Comparison of ENCODE assay signal across 29 cellular contexts in the genomic region with DNA sequence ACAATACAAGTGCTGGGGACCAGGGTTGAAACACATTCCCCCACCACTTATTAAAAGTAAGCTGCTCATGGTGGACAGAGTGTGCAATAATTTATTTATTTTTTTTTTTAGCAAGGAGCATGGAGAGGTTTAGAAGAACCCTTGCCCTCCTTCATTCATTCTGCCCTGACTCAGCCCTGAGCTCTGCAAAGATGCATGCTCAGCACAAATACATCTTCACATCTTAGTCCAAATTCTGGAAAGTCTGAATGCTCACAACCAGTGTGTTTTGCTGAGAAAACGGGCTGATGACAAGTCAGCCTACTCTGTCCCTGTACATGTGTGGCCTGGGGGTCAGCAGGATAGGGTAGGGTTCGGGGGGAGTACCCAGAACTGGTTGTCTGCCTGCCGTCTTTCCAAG.
"Had no signal": no experiment of that assay in that cellular context is flagged by ENCODE, and none has a peak within 500 bp of the region (broad histone marks: within the 10 kb centered on the region; RNA-seq: fewer than 3 reads in every experiment).

No MANE protein-coding gene starts in this region.

- ATAC-seq: left colon; left lung; lower lobe of right lung; naive thymus-derived CD8-positive, alpha-beta T cell; pancreas; right cardiac atrium; sciatic nerve; stimulated activated memory B cell treated with anti-CD40 and anti-IgM and Interleukin-4, amounts not matched to agents 10 μg/mL and 1 μg/mL and 100 μg/mL, for 72 hours; stimulated activated naive CD8-positive, alpha-beta T cell treated with anti-CD3 and anti-CD28 coated beads, Interleukin-15, amount 100 ng/mL, for 72 hours had no signal

- H3K36me3 ChIP-seq: left lung, lower lobe of right lung, pancreas, prostate gland, tibial nerve, uterus had no signal

- H3K27me3 Mint-ChIP-seq: naive thymus-derived CD8-positive, alpha-beta T cell; stimulated activated memory B cell treated with anti-CD40 and anti-IgM and Interleukin-4, amounts not matched to agents 10 μg/mL and 1 μg/mL and 100 μg/mL, for 72 hours; stimulated activated naive CD8-positive, alpha-beta T cell treated with anti-CD3 and anti-CD28 coated beads, Interleukin-15, amount 100 ng/mL, for 72 hours had no signal

- H3K4me3 ChIP-seq: left lung, lower lobe of right lung, pancreas, prostate gland, spleen, tibial nerve, uterus had no signal

- DNase-seq: kidney; left colon; left lung; lower lobe of right lung; mammary epithelial cell; mesenchymal stem cell; naive thymus-derived CD8-positive, alpha-beta T cell; nucleus accumbens; pancreas; posterior cingulate gyrus; retina; right cardiac atrium; small intestine; stimulated activated CD4-positive, alpha-beta T cell treated with anti-CD3 and anti-CD28 coated beads, Interleukin-1b, Interleukin-23, amount 100 ng/mL, for 48 hours; stimulated activated CD4-positive, alpha-beta T cell treated with anti-CD3 and anti-CD28 coated beads, Interleukin-2, amount 100 ng/mL, for 48 hours; stimulated activated CD4-positive, alpha-beta T cell treated with anti-CD3 and anti-CD28 coated beads, Interleukin-4, amount 100 ng/mL, for 4 hours; stimulated activated CD8-positive, alpha-beta memory T cell treated with anti-CD3 and anti-CD28 coated beads, Interleukin-4, amount 100 ng/mL, for 48 hours; stimulated activated naive CD4-positive, alpha-beta T cell treated with Interleukin-2 at 50 U/mL for 16 hours; stimulated activated naive CD8-positive, alpha-beta T cell treated with anti-CD3 and anti-CD28 coated beads, Interleukin-15, amount 100 ng/mL, for 72 hours; substantia nigra; uterus had no signal

- H3K27ac Mint-ChIP-seq: nephron; stimulated activated memory B cell treated with anti-CD40 and anti-IgM and Interleukin-4, amounts not matched to agents 10 μg/mL and 1 μg/mL and 100 μg/mL, for 72 hours; stimulated activated naive CD8-positive, alpha-beta T cell treated with anti-CD3 and anti-CD28 coated beads, Interleukin-15, amount 100 ng/mL, for 72 hours; type B pancreatic cell had no signal

- H3K36me3 Mint-ChIP-seq: type B pancreatic cell had no signal

- H3K27ac ChIP-seq: left lung, lower lobe of right lung, pancreas, prostate gland, spleen, tibial nerve, uterus had no signal

- H3K4me1 ChIP-seq: left lung, lower lobe of right lung, pancreas, prostate gland, spleen, tibial nerve, uterus had no signal

- H3K9me3 Mint-ChIP-seq: naive thymus-derived CD8-positive, alpha-beta T cell; nephron; neural crest cell; stimulated activated memory B cell treated with anti-CD40 and anti-IgM and Interleukin-4, amounts not matched to agents 10 μg/mL and 1 μg/mL and 100 μg/mL, for 72 hours; stimulated activated naive CD8-positive, alpha-beta T cell treated with anti-CD3 and anti-CD28 coated beads, Interleukin-15, amount 100 ng/mL, for 72 hours; type B pancreatic cell had no signal

- FAIRE-seq: kidney, pancreas, small intestine had no signal

- H3K27me3 ChIP-seq: pancreas, spleen, tibial nerve, uterus had no signal

- H3K9me3 ChIP-seq: left lung, lower lobe of right lung, pancreas, prostate gland, spleen, tibial nerve, uterus had no signal

- H3K4me3 Mint-ChIP-seq: naive thymus-derived CD8-positive, alpha-beta T cell; nephron; neural crest cell; stimulated activated memory B cell treated with anti-CD40 and anti-IgM and Interleukin-4, amounts not matched to agents 10 μg/mL and 1 μg/mL and 100 μg/mL, for 72 hours; stimulated activated naive CD8-positive, alpha-beta T cell treated with anti-CD3 and anti-CD28 coated beads, Interleukin-15, amount 100 ng/mL, for 72 hours; type B pancreatic cell had no signal
